In the genomic region with DNA sequence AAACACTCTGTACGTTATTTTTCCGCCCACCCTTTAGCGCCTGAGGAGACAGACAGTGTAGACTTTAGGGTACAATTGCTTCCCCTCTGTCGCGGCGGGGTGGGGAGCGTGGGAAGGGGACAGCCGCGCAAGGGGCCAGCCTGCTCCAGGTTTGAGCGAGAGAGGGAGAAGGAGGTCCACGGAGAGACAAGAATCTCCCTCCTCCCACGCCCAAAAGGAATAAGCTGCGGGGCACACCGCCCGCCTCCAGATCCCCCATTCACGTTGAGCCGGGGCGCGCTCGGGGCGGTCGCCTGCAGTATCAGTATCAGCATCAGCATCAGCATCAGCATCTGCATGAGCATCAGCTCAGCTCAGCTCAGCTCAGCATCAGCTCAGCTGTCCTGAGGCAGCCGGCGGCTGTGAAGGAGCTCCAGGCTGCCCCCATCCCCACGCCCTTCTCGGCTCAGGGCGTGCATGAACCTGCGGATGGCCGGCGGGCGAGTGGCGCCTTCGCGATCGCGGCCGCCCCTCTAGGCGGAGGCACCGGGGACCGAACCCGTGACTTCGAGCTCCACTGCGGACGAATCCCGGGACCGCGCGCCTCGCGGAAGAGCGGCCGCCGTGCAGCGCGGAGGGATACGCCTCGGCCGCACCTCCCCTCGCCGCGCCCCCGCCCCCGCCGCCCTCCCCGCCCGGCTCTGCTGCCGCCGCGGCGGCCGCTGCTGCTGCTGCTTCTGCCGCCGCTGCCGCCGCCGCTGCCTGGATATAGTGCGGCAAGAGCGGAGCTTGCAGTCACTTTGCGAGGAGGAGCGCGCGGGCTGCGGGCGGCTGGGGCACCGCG, we compare ENCODE assay signal across 9 cellular contexts. TPM values are rescaled to one million over a fixed set of nuclear protein-coding genes. Genes with fewer than 3 reads are reported as not detected.
DNase-seq lines count a peak whose midpoint lies in the region; ATAC-seq and TF ChIP-seq lines count a peak whose summit lies in the region.
"Had no signal": no experiment of that assay in that cellular context is flagged by ENCODE, and none has a peak within 500 bp of the region (broad histone marks: within the 10 kb centered on the region; RNA-seq: fewer than 3 reads in every experiment).

Gene NCAM2 (plus strand): TSS at position 777 of the 823 bp plus-strand sequence.

- peak within 1 kb of the TSS; percentile 78 for H3K27ac ChIP-seq in C4-2B

- TF ChIP-seq CTCF in C4-2B (conservative IDR thresholded peaks at IDR 0.05): no peak
- TF ChIP-seq CTCF in HFFc6 (IDR thresholded peaks at IDR 0.05): no peak

- no peaks in the 10 kb centered on the region for H3K36me3 ChIP-seq in NT2/D1 (ENCODE audit: insufficient read depth, insufficient read length, low read length)

- H3K9ac ChIP-seq in NT2/D1 (ENCODE audit: insufficient read length, low read depth): peak within 1 kb of the TSS; percentile 68

- ATAC-seq in activated T-helper 17 cell treated with anti-CD3 and anti-CD28 coated beads, Interleukin-2, amount 50 U/mL, for 72 hours (replicated peaks): peak; percentile 76
- peak; percentile 75 to 87 for ATAC-seq in naive thymus-derived CD8-positive, alpha-beta T cell
- no peak for ATAC-seq in GM21717 (IDR thresholded peaks at IDR 0.05; ENCODE audit: unreplicated experiment)

- H3K4me3 ChIP-seq in NT2/D1 (ENCODE audit: insufficient read length, low read depth): peak within 1 kb of the TSS; percentile 65

- no peaks in the 10 kb centered on the region for H3K4me1 ChIP-seq in NT2/D1 (ENCODE audit: insufficient read depth, insufficient read length)

- H3K9me3 Mint-ChIP-seq in HFFc6: no peaks in the 10 kb centered on the region
- H3K9me3 Mint-ChIP-seq in activated T-helper 17 cell treated with anti-CD3 and anti-CD28 coated beads, Interleukin-2, amount 50 U/mL, for 72 hours: no peaks in the 10 kb centered on the region
- H3K9me3 Mint-ChIP-seq in naive thymus-derived CD8-positive, alpha-beta T cell: no peaks in the 10 kb centered on the region
- no peaks in the 10 kb centered on the region for H3K9me3 Mint-ChIP-seq in stimulated activated naive CD8-positive, alpha-beta T cell treated with anti-CD3 and anti-CD28 coated beads, Interleukin-15, Interleukin-2, amounts not matched to agents 100 ng/mL and 50 ng/mL, for 24 hours

- 0 out of 2 replicates have a peak, but pooled peaks cover 6% of the 10 kb centered on the region for H3K27me3 Mint-ChIP-seq in HFFc6 (ENCODE audit: insufficient read depth)
- H3K27me3 Mint-ChIP-seq in activated T-helper 17 cell treated with anti-CD3 and anti-CD28 coated beads, Interleukin-2, amount 50 U/mL, for 72 hours: no peaks in the 10 kb centered on the region
- H3K27me3 Mint-ChIP-seq in naive thymus-derived CD8-positive, alpha-beta T cell: peaks cover 15 to 38% (median 29%) of the 10 kb centered on the region in 5 donors
- H3K27me3 Mint-ChIP-seq in stimulated activated naive CD8-positive, alpha-beta T cell treated with anti-CD3 and anti-CD28 coated beads, Interleukin-15, Interleukin-2, amounts not matched to agents 100 ng/mL and 50 ng/mL, for 24 hours: peaks cover 55% of the 10 kb centered on the region

- no peaks in the 10 kb centered on the region for H3K9me3 ChIP-seq in NT2/D1 (ENCODE audit: insufficient read depth, low read length)

- peaks cover 34% of the 10 kb centered on the region for H3K27me3 ChIP-seq in NT2/D1 (ENCODE audit: insufficient read depth, insufficient read length)

- H3K4me3 Mint-ChIP-seq in HFFc6: peak within 1 kb of the TSS; percentile 90
- peak within 1 kb of the TSS; percentile 55 for H3K4me3 Mint-ChIP-seq in activated T-helper 17 cell treated with anti-CD3 and anti-CD28 coated beads, Interleukin-2, amount 50 U/mL, for 72 hours
- peak within 1 kb of the TSS; percentile 60 to 86 (median 82) for H3K4me3 Mint-ChIP-seq in naive thymus-derived CD8-positive, alpha-beta T cell
- H3K4me3 Mint-ChIP-seq in stimulated activated naive CD8-positive, alpha-beta T cell treated with anti-CD3 and anti-CD28 coated beads, Interleukin-15, Interleukin-2, amounts not matched to agents 100 ng/mL and 50 ng/mL, for 24 hours: peak within 1 kb of the TSS; percentile 66

- DNase-seq in HFFc6: peak; percentile 43
- DNase-seq in NT2/D1 (ENCODE audit: low read depth, low spot score): peak; percentile 77
- peak; percentile 55 for DNase-seq in fibroblast of peridontal ligament (ENCODE audit: extremely low read depth)
- DNase-seq in naive thymus-derived CD8-positive, alpha-beta T cell: peak; percentile 38 to 77 (median 60)

- POLR2A ChIA-PET in naive thymus-derived CD8-positive, alpha-beta T cell (lab: Charles Lee): no interaction called here

- H3K27ac Mint-ChIP-seq in HFFc6: no peak within 1 kb of the TSS
- H3K27ac Mint-ChIP-seq in activated T-helper 17 cell treated with anti-CD3 and anti-CD28 coated beads, Interleukin-2, amount 50 U/mL, for 72 hours: no peak within 1 kb of the TSS
- H3K27ac Mint-ChIP-seq in naive thymus-derived CD8-positive, alpha-beta T cell: peak within 1 kb of the TSS in 5 of 10 donors; percentile 30 to 56 (median 47)
- H3K27ac Mint-ChIP-seq in stimulated activated naive CD8-positive, alpha-beta T cell treated with anti-CD3 and anti-CD28 coated beads, Interleukin-15, Interleukin-2, amounts not matched to agents 100 ng/mL and 50 ng/mL, for 24 hours: no peak within 1 kb of the TSS

- no peaks in the 10 kb centered on the region for H3K36me3 Mint-ChIP-seq in HFFc6 (ENCODE audit: low read depth)
- no peaks in the 10 kb centered on the region for H3K36me3 Mint-ChIP-seq in activated T-helper 17 cell treated with anti-CD3 and anti-CD28 coated beads, Interleukin-2, amount 50 U/mL, for 72 hours (ENCODE audit: low read depth)
- no peaks in the 10 kb centered on the region for H3K36me3 Mint-ChIP-seq in naive thymus-derived CD8-positive, alpha-beta T cell
- H3K36me3 Mint-ChIP-seq in stimulated activated naive CD8-positive, alpha-beta T cell treated with anti-CD3 and anti-CD28 coated beads, Interleukin-15, Interleukin-2, amounts not matched to agents 100 ng/mL and 50 ng/mL, for 24 hours (ENCODE audit: low read depth): no peaks in the 10 kb centered on the region

- H3K4me1 Mint-ChIP-seq in HFFc6 (ENCODE audit: low read depth): peaks cover 46% of the 10 kb centered on the region
- H3K4me1 Mint-ChIP-seq in activated T-helper 17 cell treated with anti-CD3 and anti-CD28 coated beads, Interleukin-2, amount 50 U/mL, for 72 hours: no peaks in the 10 kb centered on the region
- H3K4me1 Mint-ChIP-seq in naive thymus-derived CD8-positive, alpha-beta T cell: peaks cover 2 to 19% (median 15%) of the 10 kb centered on the region in 4 donors
- peaks cover 7% of the 10 kb centered on the region for H3K4me1 Mint-ChIP-seq in stimulated activated naive CD8-positive, alpha-beta T cell treated with anti-CD3 and anti-CD28 coated beads, Interleukin-15, Interleukin-2, amounts not matched to agents 100 ng/mL and 50 ng/mL, for 24 hours (ENCODE audit: low read depth)

RNA-seq across cellular contexts. Expression of gene NCAM2, which starts in this region (rescaled TPM):
- 10 to 100 TPM in 1 of 6 experiments, 1 to 10 TPM in 5; 2.2 to 10.2 (median 8.8) TPM for total RNA-seq in HFFc6 (2021; fragmentation: NEBNext Ultra II Directional; extraction: Animal tissue kit (Norgen Biotek cat#: 25700))
- total RNA-seq in activated T-helper 17 cell treated with anti-CD3 and anti-CD28 coated beads, Interleukin-2, amount 50 U/mL, for 72 hours: not detected
- total RNA-seq in naive thymus-derived CD8-positive, alpha-beta T cell: not detected
- not detected for polyA plus RNA-seq in naive thymus-derived CD8-positive, alpha-beta T cell
- total RNA-seq: HT1080 had no signal

Comparison
In these comparisons a context has a peak if more than half of its experiments do, and no peak if none do; other contexts are left out.
1. Peak in ATAC-seq in activated T-helper 17 cell treated with anti-CD3 and anti-CD28 coated beads, Interleukin-2, amount 50 U/mL, for 72 hours; RNA of the gene not detected or under 1 TPM.
2. Peak in DNase-seq and ATAC-seq in naive thymus-derived CD8-positive, alpha-beta T cell; RNA of the gene not detected or under 1 TPM.